ENCODE assay signal across 14 cellular contexts in the genomic region with DNA sequence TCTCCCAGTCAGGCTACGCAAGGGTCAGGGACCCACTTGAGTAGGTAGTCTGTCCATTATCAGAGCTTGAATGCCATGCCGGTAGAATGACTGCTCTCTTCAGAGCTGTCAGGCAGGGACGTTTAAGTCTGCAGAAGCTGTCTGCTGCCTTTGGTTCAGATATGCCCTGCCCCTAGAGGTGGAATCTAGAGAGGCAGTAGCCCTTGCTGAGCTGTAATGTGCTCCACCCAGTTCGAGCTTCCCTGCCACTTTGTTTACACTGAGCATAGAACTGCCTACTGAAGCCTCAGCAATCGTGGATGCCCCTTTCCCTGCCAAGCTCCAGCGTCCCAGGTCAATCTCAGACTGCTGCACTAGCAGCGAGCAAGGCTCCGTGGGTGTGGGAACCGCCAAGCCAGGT. TPM values are rescaled to one million over a fixed set of nuclear protein-coding genes. Genes with fewer than 3 reads are reported as not detected.
DNase-seq lines count a peak whose midpoint lies in the region; ATAC-seq and TF ChIP-seq lines count a peak whose summit lies in the region.
"Had no signal": no experiment of that assay in that cellular context is flagged by ENCODE, and none has a peak within 500 bp of the region (broad histone marks: within the 10 kb centered on the region; RNA-seq: fewer than 3 reads in every experiment).

No MANE protein-coding gene starts in this region.

- H3K4ac ChIP-seq in mesendoderm (ENCODE audit: low read depth, low read length) = no peak overlapping the region

- peaks cover 6% of the 10 kb centered on the region for H3K9me3 ChIP-seq in WERI-Rb-1 (ENCODE audit: severe bottlenecking)

- H3K36me3 ChIP-seq in WERI-Rb-1 (no peaks in the 10 kb centered on the region), mesendoderm (ENCODE audit: control insufficient read depth, insufficient read depth, low read length) (no peaks in the 10 kb centered on the region)

- no CpG with 5 or more reads among the region's 9 CpGs for WGBS in mesendoderm (ENCODE audit: extremely low coverage, insufficient coverage, low lambda C conversion rate)

- ATAC-seq in HG02588 (IDR thresholded peaks at IDR 0.05; ENCODE audit: unreplicated experiment) = no peak
- ATAC-seq in activated naive CD8-positive, alpha-beta T cell treated with anti-CD3 and anti-CD28 coated beads, Interleukin-2, amount 50 U/mL, for 24 hours = no peak

- H3K4me3 Mint-ChIP-seq in activated naive CD8-positive, alpha-beta T cell treated with anti-CD3 and anti-CD28 coated beads, Interleukin-2, amount 50 U/mL, for 24 hours = no peak overlapping the region
- H3K4me3 Mint-ChIP-seq: CD4-positive, CD25-positive, alpha-beta regulatory T cell had no signal

- H4K5ac ChIP-seq in mesendoderm (ENCODE audit: low read length) = no peak overlapping the region

- H3K4me1 ChIP-seq in mesendoderm (ENCODE audit: control insufficient read depth, low read depth, low read length) = no peaks in the 10 kb centered on the region

- H3K9me3 Mint-ChIP-seq in activated naive CD8-positive, alpha-beta T cell treated with anti-CD3 and anti-CD28 coated beads, Interleukin-2, amount 50 U/mL, for 24 hours = no peaks in the 10 kb centered on the region

- no peak overlapping the region for H3K56ac ChIP-seq in mesendoderm (ENCODE audit: low read length)

- no peak overlapping the region for H3K27ac ChIP-seq in WERI-Rb-1
- no peak overlapping the region for H3K27ac ChIP-seq in mesendoderm (ENCODE audit: low read depth, low read length)

- no peaks in the 10 kb centered on the region for H3K79me1 ChIP-seq in mesendoderm (ENCODE audit: low read length)

- H3K4me1 Mint-ChIP-seq in activated naive CD8-positive, alpha-beta T cell treated with anti-CD3 and anti-CD28 coated beads, Interleukin-2, amount 50 U/mL, for 24 hours = no peaks in the 10 kb centered on the region
- H3K4me1 Mint-ChIP-seq: CD4-positive, CD25-positive, alpha-beta regulatory T cell had no signal

- no peak overlapping the region for H2BK5ac ChIP-seq in mesendoderm (ENCODE audit: low read length)

- no peaks in the 10 kb centered on the region for H3K79me2 ChIP-seq in mesendoderm (ENCODE audit: control insufficient read depth, insufficient read depth, low read length)

- no peaks in the 10 kb centered on the region for H3K36me3 Mint-ChIP-seq in activated naive CD8-positive, alpha-beta T cell treated with anti-CD3 and anti-CD28 coated beads, Interleukin-2, amount 50 U/mL, for 24 hours (ENCODE audit: low read depth)

- H3K27ac Mint-ChIP-seq in activated naive CD8-positive, alpha-beta T cell treated with anti-CD3 and anti-CD28 coated beads, Interleukin-2, amount 50 U/mL, for 24 hours = no peak overlapping the region
- H3K27ac Mint-ChIP-seq: CD4-positive, CD25-positive, alpha-beta regulatory T cell had no signal

- no peak overlapping the region for H4K8ac ChIP-seq in mesendoderm (ENCODE audit: low read depth, low read length)

- H3K27me3 ChIP-seq in WERI-Rb-1 (ENCODE audit: insufficient read depth, low read depth, severe bottlenecking) = no peaks in the 10 kb centered on the region
- H3K27me3 ChIP-seq in mesendoderm (ENCODE audit: insufficient read depth, low read length, poor library complexity) = no peaks in the 10 kb centered on the region

- no peak overlapping the region for H3K18ac ChIP-seq in mesendoderm (ENCODE audit: low read length)

- no peak overlapping the region for H2AK5ac ChIP-seq in mesendoderm (ENCODE audit: low read length)

- no peak overlapping the region for H3K23ac ChIP-seq in mesendoderm (ENCODE audit: low read length)

- no peak overlapping the region for H3K9ac ChIP-seq in mesendoderm (ENCODE audit: low read length)

- H2BK15ac ChIP-seq in mesendoderm (replicated peaks; ENCODE audit: low read depth) = no peak overlapping the region

- no peak overlapping the region for H2BK120ac ChIP-seq in mesendoderm (ENCODE audit: low read depth, low read length)

- DNase-seq in ELF-1 (ENCODE audit: low read depth, low spot score) = peak; percentile 33
- peak; percentile 4 for DNase-seq in HT1080 (ENCODE audit: low read depth)
- peak; percentile 21 for DNase-seq in WERI-Rb-1
- peak; percentile 51 for DNase-seq in mesendoderm
- DNase-seq in COR-L47 (lab: John Stamatoyannopoulos, UW) = no peak
- no peak for DNase-seq in DMS114 treated with DMSO at 0.1 percent for 48 hours (lab: John Stamatoyannopoulos, UW; ENCODE audit: unreplicated experiment)
- DNase-seq in activated naive CD8-positive, alpha-beta T cell treated with anti-CD3 and anti-CD28 coated beads, Interleukin-2, amount 50 U/mL, for 24 hours = no peak
- DNase-seq: AML-193; CD4-positive, CD25-positive, alpha-beta regulatory T cell; NCI-H1048; NCI-H2107; NCI-H446; NCI-H774 had no signal

- H3K27me3 Mint-ChIP-seq in activated naive CD8-positive, alpha-beta T cell treated with anti-CD3 and anti-CD28 coated beads, Interleukin-2, amount 50 U/mL, for 24 hours = no peaks in the 10 kb centered on the region
- H3K27me3 Mint-ChIP-seq: CD4-positive, CD25-positive, alpha-beta regulatory T cell had no signal

- H3K4me2 ChIP-seq in mesendoderm (ENCODE audit: low read length) = no peak overlapping the region

- H3K4me3 ChIP-seq in WERI-Rb-1 (ENCODE audit: low read depth, low read length) (no peak overlapping the region), mesendoderm (ENCODE audit: low read length) (no peak overlapping the region)

- TF ChIP-seq CTCF in WERI-Rb-1 (IDR thresholded peaks at IDR 0.05; ENCODE audit: low read depth, low read length) = peak; percentile 43

RNA-seq across cellular contexts. Expression of a gene that starts 57.5 kb away (rescaled TPM):
- total RNA-seq in HT1080 (2014; rRNA removed; shearing (Covaris generic)) = 13.7 and 14.8 TPM in 2 replicates
- polyA plus RNA-seq in HT1080 (2015; cell fraction: cytosol; rRNA removed) = 7.6 and 8.7 TPM in 2 replicates
- 10.3 and 13.5 TPM in 2 replicates for polyA plus RNA-seq in HT1080 (2015; cell fraction: nucleus; rRNA removed)
- 29.8 TPM for polyA plus RNA-seq in mesendoderm (2013, experiment 1 of 2)
- polyA plus RNA-seq in mesendoderm (2013, experiment 2 of 2) = 29.0 TPM

Comparison
In these comparisons a context has a peak if more than half of its experiments do, and no peak if none do; other contexts are left out.
1. DNase-seq: peak in ELF-1 (single experiment), HT1080 (single experiment), WERI-Rb-1 (single experiment) and mesendoderm (single experiment); none in COR-L47 (single experiment), DMS114 treated with DMSO at 0.1 percent for 48 hours (single experiment) and activated naive CD8-positive, alpha-beta T cell treated with anti-CD3 and anti-CD28 coated beads, Interleukin-2, amount 50 U/mL, for 24 hours (single experiment).